In the genomic region with DNA sequence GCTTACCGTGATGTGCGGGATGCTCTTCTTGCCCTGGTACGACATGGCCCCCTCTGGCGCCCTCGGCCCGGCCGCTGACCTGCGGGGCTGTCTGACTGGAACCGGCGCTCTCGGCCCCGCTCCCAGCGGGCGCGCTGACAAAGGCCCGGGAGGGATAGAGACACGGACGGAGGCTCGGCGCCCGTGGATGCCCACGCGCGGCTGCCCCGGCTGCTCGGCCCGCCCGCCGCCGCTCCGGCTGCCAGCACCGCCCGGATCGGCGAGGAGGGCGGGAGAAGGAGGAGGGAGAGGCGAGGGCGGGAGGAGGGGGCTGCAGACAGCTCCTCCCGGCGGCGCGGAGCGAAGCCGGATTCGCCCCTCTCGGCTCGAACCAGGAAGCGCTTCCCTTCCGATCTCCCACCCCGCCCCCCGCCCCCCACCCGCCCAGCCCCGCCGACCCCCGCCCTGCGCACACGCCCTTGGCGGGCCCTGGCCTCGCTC, we compare ENCODE assay signal across 10 cellular contexts. TPM values are rescaled to one million over a fixed set of nuclear protein-coding genes. Genes with fewer than 3 reads are reported as not detected.
DNase-seq lines count a peak whose midpoint lies in the region; ATAC-seq and TF ChIP-seq lines count a peak whose summit lies in the region.
"Had no signal": no experiment of that assay in that cellular context is flagged by ENCODE, and none has a peak within 500 bp of the region (broad histone marks: within the 10 kb centered on the region; RNA-seq: fewer than 3 reads in every experiment).

No MANE protein-coding gene starts in this region.

- no peak overlapping the region for H3K27ac Mint-ChIP-seq in type B pancreatic cell

- H3K27me3 ChIP-seq in Panc1 (ENCODE audit: control insufficient read depth, insufficient read depth, low read length) (no peaks in the 10 kb centered on the region; the same call in 1 of the 2 replicates), iPS-20b (ENCODE audit: insufficient read depth, low read length) (peaks cover 44% of the 10 kb centered on the region), stomach smooth muscle (ENCODE audit: control insufficient read depth in 1 of 2, insufficient read depth in 2 of 2, low read length in 2 of 2) (peaks cover 50 to 65% of the 10 kb centered on the region in 2 donors)

- H3K27me3 Mint-ChIP-seq in type B pancreatic cell, result peaks cover 77% of the 10 kb centered on the region

- no peaks in the 10 kb centered on the region for H3K36me3 ChIP-seq in Panc1 (ENCODE audit: control insufficient read depth, insufficient read depth, low read length)
- H3K36me3 ChIP-seq in iPS-20b (ENCODE audit: insufficient read depth, low read depth, low read length), result no peaks in the 10 kb centered on the region
- no peaks in the 10 kb centered on the region for H3K36me3 ChIP-seq in stomach smooth muscle (ENCODE audit: control insufficient read depth in 2 of 2, insufficient read depth in 2 of 2, low read length in 2 of 2)

- H3K4me3 ChIP-seq in Panc1 (ENCODE audit: low read depth in 2 of 2, low read length in 2 of 2) (no peak overlapping the region; a peak in 1 of 4 replicates), iPS-20b (ENCODE audit: low read length) (peak overlapping the region; percentile 86; the same call in 1 of the 2 replicates), stomach smooth muscle (ENCODE audit: low read length in 2 of 2) (peak overlapping the region; percentile 11 to 64)
- H3K4me3 ChIP-seq: body of pancreas had no signal

- H3K4me3 Mint-ChIP-seq in type B pancreatic cell, result no peak overlapping the region

- DNase-seq in HEK293T (ENCODE audit: extremely low spot score) (peak; percentile 62), Panc1 (ENCODE audit: low read depth, low spot score) (no peak), LoVo (ENCODE audit: low spot score) (no peak), type B pancreatic cell (ENCODE audit: extremely low spot score, unreplicated experiment) (no peak)
- no peak for DNase-seq in stimulated activated naive CD4-positive, alpha-beta T cell (lab: John Stamatoyannopoulos, UW)
- DNase-seq: T1000 had no signal

- H3K9ac ChIP-seq in iPS-20b (ENCODE audit: low read depth, low read length), result peak overlapping the region; percentile 84; the same call in 1 of the 2 replicates
- H3K9ac ChIP-seq in stomach smooth muscle (ENCODE audit: low read length in 2 of 2), result no peak overlapping the region

- ATAC-seq in Panc1 (0 out of 2 replicates have a peak, but pooled peaks have one; percentile 45), HG02759 (IDR thresholded peaks at IDR 0.05; ENCODE audit: unreplicated experiment) (no peak)

- peaks cover 4% of the 10 kb centered on the region for H3K4me1 Mint-ChIP-seq in type B pancreatic cell (ENCODE audit: unreplicated experiment)

- no peaks in the 10 kb centered on the region for H3K9me3 Mint-ChIP-seq in type B pancreatic cell

- intact Hi-C loops in Panc1 (cut with micrococcal nuclease; ENCODE audit: unreplicated experiment), result no loop called here

- H3K36me3 Mint-ChIP-seq in type B pancreatic cell, result no peaks in the 10 kb centered on the region

- H3K4me1 ChIP-seq in Panc1 (ENCODE audit: control insufficient read depth, insufficient read depth, low read length) (no peaks in the 10 kb centered on the region), iPS-20b (ENCODE audit: insufficient read depth, low read length) (peaks cover 16% of the 10 kb centered on the region), stomach smooth muscle (ENCODE audit: control insufficient read depth, insufficient read depth, low read length) (peaks cover 17% of the 10 kb centered on the region)

- CTCF ChIA-PET in HEK293T (lab: Yijun Ruan, JAX) (no interaction called here), Panc1 (lab: Charles Lee) (no interaction called here)

- in situ Hi-C loops in Panc1 (cut with HindIII; ENCODE audit: low pct_unique_long_range_greater_than_20kb, low sequenced_read_pairs), result no loop called here

- H3K27ac ChIP-seq in Panc1 (ENCODE audit: low read length) (no peak overlapping the region), iPS-20b (ENCODE audit: low read length) (no peak overlapping the region), stomach smooth muscle (ENCODE audit: low read length) (no peak overlapping the region)

- POLR2A ChIA-PET in HEK293T (lab: Yijun Ruan, JAX) (interaction anchor here (0.6 kb wide), 1 partner anchor 38 kb away, joined by 3 read pairs; no protein-coding TSS in a partner anchor), Panc1 (lab: Charles Lee) (no interaction called here)

- no TSS peak for BruUV-seq in Panc1 (replicated peaks; lab: Mats Ljungman, UMichigan)

- no peak for TF ChIP-seq CTCF in Panc1 (IDR thresholded peaks at IDR 0.05)
- no peak for TF ChIP-seq CTCF in type B pancreatic cell (conservative IDR thresholded peaks at IDR 0.05)

- H3K9me3 ChIP-seq in Panc1 (ENCODE audit: control insufficient read depth, insufficient read depth, low read depth, low read length) (no peaks in the 10 kb centered on the region), iPS-20b (ENCODE audit: insufficient read depth, low read depth, low read length) (no peaks in the 10 kb centered on the region), stomach smooth muscle (ENCODE audit: control insufficient read depth in 2 of 2, low read length in 2 of 2) (no peaks in the 10 kb centered on the region)
- H3K9me3 ChIP-seq: body of pancreas had no signal

TF ChIP-seq in HEK293T, 16 proteins besides CTCF, POLR2A, EP300 and RAD21:
- TF ChIP-seq SUZ12 (IDR thresholded peaks at IDR 0.05) (no peak), FOXM1 (IDR thresholded peaks at IDR 0.05; ENCODE audit: borderline replicate concordance) (no peak), BHLHE40 (IDR thresholded peaks at IDR 0.05; ENCODE audit: borderline replicate concordance) (no peak), PKNOX1 (IDR thresholded peaks at IDR 0.05) (no peak), CTBP1 (IDR thresholded peaks at IDR 0.05; ENCODE audit: borderline replicate concordance) (no peak), LEF1 (IDR thresholded peaks at IDR 0.05; ENCODE audit: borderline replicate concordance) (no peak), FOXA1 (IDR thresholded peaks at IDR 0.05) (no peak), L3MBTL2 (conservative IDR thresholded peaks at IDR 0.05) (no peak), ARNT (IDR thresholded peaks at IDR 0.05) (no peak), ELF4 (IDR thresholded peaks at IDR 0.05) (no peak), SP1 (IDR thresholded peaks at IDR 0.05) (no peak), NFRKB (IDR thresholded peaks at IDR 0.05) (no peak), TARDBP (IDR thresholded peaks at IDR 0.05) (no peak), HDGF (IDR thresholded peaks at IDR 0.05; ENCODE audit: borderline replicate concordance) (no peak), ZNF384 (IDR thresholded peaks at IDR 0.05) (no peak), FOXK2 (IDR thresholded peaks at IDR 0.05) (no peak)
TF ChIP-seq in HEK293T: peak in this region for 0.

RNA-seq across cellular contexts. Expression of gene CRMP1, which starts 4.6 kb away (rescaled TPM):
- 0.28 TPM for total RNA-seq in Panc1 (2021; ENCODE audit: unreplicated experiment)
- 2.4 TPM for polyA plus RNA-seq in Panc1 (2012; ENCODE audit: insufficient read length)
- total RNA-seq in type B pancreatic cell (ENCODE audit: low replicate concordance), result 13.2 and 40.4 TPM in 2 replicates

Comparison
In these comparisons a context has a peak if more than half of its experiments do, and no peak if none do; other contexts are left out.
1. H3K4me3 ChIP-seq: peak in iPS-20b (single experiment) and stomach smooth muscle (2 of 2); none in Panc1 (0 of 2).
2. RNA of gene CRMP1, which starts 4.6 kb away (total RNA-seq): 13.2 to 40.4 TPM in type B pancreatic cell; 0.28 TPM in Panc1 (single experiment); every median in the first group is over 10 times any median in the second.